8 cellular contexts compared by ENCODE assay signal in genomic region chr1:224562881-224563280, GRCh38. TPM values are rescaled to one million over a fixed set of nuclear protein-coding genes. Genes with fewer than 3 reads are reported as not detected.
A peak's percentile ranks its signal among the peaks of the same experiment; 100 is the strongest.
DNase-seq lines count a peak whose midpoint lies in the region; FAIRE-seq and TF ChIP-seq lines count a peak whose summit lies in the region.
"Not testable (repeated sequence)": the region's sequence is repeated elsewhere in the genome, so short reads cannot be mapped to it uniquely, and the experiment has no call there.

No MANE protein-coding gene starts in this region.

- CTCF ChIA-PET in PC-9 (lab: Charles Lee) = not testable (repeated sequence)

- not testable (repeated sequence) for H3K27ac Mint-ChIP-seq in astrocyte (ENCODE audit: unreplicated experiment)

- H2AFZ ChIP-seq in PC-9; astrocyte (ENCODE audit: low read depth, low read length); osteoblast (ENCODE audit: low read length): not testable (repeated sequence)

- H3K27me3 ChIP-seq in PC-9 (ENCODE audit: insufficient read depth, low read depth); astrocyte (ENCODE audit: insufficient read depth, low read length); osteoblast (ENCODE audit: insufficient read depth, low read length): not testable (repeated sequence)

- not testable (repeated sequence) for H3K79me2 ChIP-seq in PC-9 (ENCODE audit: low read depth); astrocyte (ENCODE audit: insufficient read depth, low read length); osteoblast (ENCODE audit: insufficient read depth, low read length)

- H3F3A ChIP-seq in PC-9 (ENCODE audit: insufficient read depth, low read depth) = peaks cover 40% of the 10 kb centered on the region

- not testable (repeated sequence) for H3K4me3 Mint-ChIP-seq in astrocyte (ENCODE audit: unreplicated experiment)

- H3K27ac ChIP-seq in PC-9 = peak overlapping the region; percentile 98; the same call in 1 of the 2 replicates
- H3K27ac ChIP-seq in astrocyte (ENCODE audit: low read depth, low read length); osteoblast (ENCODE audit: low read depth, low read length): not testable (repeated sequence)

- not testable (repeated sequence) for H3K4me3 ChIP-seq in AG10803 (ENCODE audit: low read length); PC-9; astrocyte (ENCODE audit: insufficient read depth, low read depth, low read length); epithelial cell of esophagus (ENCODE audit: low read length); foreskin fibroblast (ENCODE audit: low read depth in 1 of 2, low read length in 2 of 2); osteoblast (ENCODE audit: insufficient read depth, low read length)

- H3K4me2 ChIP-seq in PC-9 = 0 out of 2 replicates have a peak overlapping the region, but pooled peaks have one; percentile 2
- H3K4me2 ChIP-seq in astrocyte (ENCODE audit: low read length) = peak overlapping the region; percentile 38
- H3K4me2 ChIP-seq in osteoblast (ENCODE audit: insufficient read depth, low read length) = not testable (repeated sequence)

- H3K4me1 Mint-ChIP-seq in astrocyte (ENCODE audit: low read depth, unreplicated experiment) = peaks cover 16% of the 10 kb centered on the region

- not testable (repeated sequence) for H4K20me1 ChIP-seq in PC-9 (ENCODE audit: insufficient read depth); astrocyte (ENCODE audit: insufficient read depth, low read length); osteoblast (ENCODE audit: insufficient read depth, low read length)

- H3K4me1 ChIP-seq in PC-9 (replicated peaks; ENCODE audit: insufficient read depth) (peaks cover 74% of the 10 kb centered on the region), astrocyte (ENCODE audit: insufficient read depth, low read length) (peaks cover 19% of the 10 kb centered on the region), osteoblast (ENCODE audit: insufficient read depth, low read length) (peaks cover 23% of the 10 kb centered on the region)

- not testable (repeated sequence) for FAIRE-seq in astrocyte (lab: Jason Lieb, UNC)

- intact Hi-C loops in PC-9 (cut with micrococcal nuclease; ENCODE audit: unreplicated experiment) = not testable (repeated sequence)

- H3K36me3 Mint-ChIP-seq in astrocyte (ENCODE audit: low read depth, unreplicated experiment) = not testable (repeated sequence)

- H3K27me3 Mint-ChIP-seq in astrocyte (ENCODE audit: low read depth, unreplicated experiment) = not testable (repeated sequence)

- H3K9me3 ChIP-seq in PC-9 (ENCODE audit: insufficient read depth, low read depth) = peaks cover 15% of the 10 kb centered on the region
- not testable (repeated sequence) for H3K9me3 ChIP-seq in astrocyte (ENCODE audit: insufficient read depth, low read depth, low read length); osteoblast (ENCODE audit: low read depth, low read length)

- not testable (repeated sequence) for H3K36me3 ChIP-seq in PC-9 (ENCODE audit: low read depth); astrocyte (ENCODE audit: insufficient read depth, low read length); osteoblast (ENCODE audit: insufficient read depth, low read length)

- not testable (repeated sequence) for BruUV-seq in PC-9 (replicated peaks; lab: Mats Ljungman, UMichigan)

- not testable (repeated sequence) for H3K9me3 Mint-ChIP-seq in astrocyte (ENCODE audit: unreplicated experiment)

- POLR2A ChIA-PET in PC-9 (lab: Charles Lee; ENCODE audit: unreplicated experiment) = not testable (repeated sequence)

- not testable (repeated sequence) for H3K9me2 ChIP-seq in PC-9 (ENCODE audit: insufficient read depth)

- not testable (repeated sequence) for TF ChIP-seq CTCF in AG10803 (conservative IDR thresholded peaks at IDR 0.05; ENCODE audit: low read length); PC-9 (conservative IDR thresholded peaks at IDR 0.05); astrocyte (IDR thresholded peaks at IDR 0.05; ENCODE audit: insufficient read depth, low read depth, low read length); epithelial cell of esophagus (IDR thresholded peaks at IDR 0.05; ENCODE audit: insufficient read depth, low read depth, low read length, missing control alignments); foreskin fibroblast (IDR thresholded peaks at IDR 0.05; ENCODE audit: low read depth, low read length); osteoblast (IDR thresholded peaks at IDR 0.05; ENCODE audit: extremely low read depth, low read depth, low read length)

- not testable (repeated sequence) for H3K9ac ChIP-seq in astrocyte (ENCODE audit: low read length)

- DNase-seq in AG10803 (ENCODE audit: low read depth) (peak; percentile 28), ELR (ENCODE audit: low read depth) (peak; percentile 74), HS-5 (ENCODE audit: low read depth) (peak; percentile 69), astrocyte (ENCODE audit: low read depth) (peak; percentile 27), epithelial cell of esophagus (ENCODE audit: low read depth) (peak; percentile 60), foreskin fibroblast (peak; percentile 69 to 77), osteoblast (ENCODE audit: insufficient read length, low spot score, missing footprints) (peak; percentile 18)
- DNase-seq in PC-9 = not testable (repeated sequence)

RNA-seq across cellular contexts. Expression of gene CNIH3, which starts 53.2 kb away (rescaled TPM):
- total RNA-seq in PC-9 (2021) (7.4 and 8.4 TPM in 2 replicates), astrocyte (7.7 and 8.5 TPM in 2 replicates), osteoblast (3.6 and 9.7 TPM in 2 replicates)
